In the genomic region with DNA sequence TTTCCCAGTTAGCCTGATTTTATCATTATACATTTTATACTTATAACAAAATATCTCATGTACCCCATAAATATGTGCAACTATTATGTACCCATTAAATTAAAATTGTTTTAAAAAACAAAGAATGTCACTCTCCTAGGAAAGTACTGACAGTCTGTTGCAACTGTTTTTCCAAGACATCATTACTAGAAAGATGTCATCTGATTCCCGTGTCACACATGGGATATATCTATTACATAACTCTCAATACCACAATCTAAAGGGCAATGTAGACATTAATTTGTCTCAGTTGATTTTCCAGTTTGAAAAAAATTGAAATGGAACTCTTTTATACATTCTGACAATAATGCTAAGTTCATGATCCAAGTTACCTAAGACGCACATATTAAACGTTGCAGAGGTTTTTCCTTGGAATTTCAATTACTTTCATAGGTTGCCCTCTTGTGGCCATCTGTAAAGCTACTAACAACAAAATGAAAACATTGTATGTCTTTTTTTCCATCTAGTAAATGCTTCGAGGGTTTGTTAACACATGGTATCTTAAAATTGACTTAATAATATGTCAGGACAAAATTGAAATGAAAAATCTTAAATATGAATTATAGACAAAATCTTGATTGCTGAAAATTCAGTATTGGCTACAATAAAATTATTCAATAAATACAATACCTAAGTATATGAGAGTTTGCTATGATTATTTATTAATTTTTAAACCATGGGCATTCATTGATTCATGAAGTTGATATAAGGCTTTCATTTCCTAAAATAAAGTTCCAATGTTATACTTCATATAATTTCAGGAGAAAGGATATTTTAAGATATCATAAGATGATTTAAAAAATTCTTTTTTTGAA, we compare ENCODE assay signal across 8 cellular contexts.
DNase-seq lines count a peak whose midpoint lies in the region; ATAC-seq and TF ChIP-seq lines count a peak whose summit lies in the region.

No MANE protein-coding gene starts in this region.

- H3K4me3 ChIP-seq in fibroblast of the aortic adventitia (ENCODE audit: low read depth, low read length): no peak overlapping the region
- H3K4me3 ChIP-seq in skeletal muscle satellite cell (ENCODE audit: low read length): no peak overlapping the region
- H3K4me3 ChIP-seq in naive thymus-derived CD4-positive, alpha-beta T cell (ENCODE audit: low read length): no peak overlapping the region

- TF ChIP-seq CTCF in fibroblast of the aortic adventitia (IDR thresholded peaks at IDR 0.05; ENCODE audit: insufficient read depth, low read length): peak; percentile 61

- no peak for ATAC-seq in naive thymus-derived CD4-positive, alpha-beta T cell

- H3K4me3 Mint-ChIP-seq in naive thymus-derived CD4-positive, alpha-beta T cell: no peak overlapping the region

- no peaks in the 10 kb centered on the region for H3K36me3 ChIP-seq in skeletal muscle satellite cell (ENCODE audit: insufficient read depth, low read length)
- no peaks in the 10 kb centered on the region for H3K36me3 ChIP-seq in naive thymus-derived CD4-positive, alpha-beta T cell (ENCODE audit: control insufficient read depth in 2 of 3, insufficient read depth in 3 of 3, low read length in 3 of 3)

- H3K27me3 ChIP-seq in skeletal muscle satellite cell (ENCODE audit: control insufficient read depth, insufficient read depth, low read length): no peaks in the 10 kb centered on the region
- H3K27me3 ChIP-seq in naive thymus-derived CD4-positive, alpha-beta T cell (ENCODE audit: control insufficient read depth in 2 of 2, insufficient read depth in 2 of 2, low read length in 2 of 2): no peaks in the 10 kb centered on the region

- intact Hi-C loops in naive thymus-derived CD4-positive, alpha-beta T cell (cut with micrococcal nuclease): loop anchor here in 1 of 2 donors (5.0 kb wide), 1 partner anchor 175 kb away; no protein-coding TSS in a partner anchor

- CTCF ChIA-PET in naive thymus-derived CD4-positive, alpha-beta T cell (lab: Charles Lee): no interaction called here

- H3K4me1 Mint-ChIP-seq in naive thymus-derived CD4-positive, alpha-beta T cell: no peaks in the 10 kb centered on the region

- no peaks in the 10 kb centered on the region for H3K9me3 ChIP-seq in skeletal muscle satellite cell (replicated peaks; ENCODE audit: low read length)
- no peaks in the 10 kb centered on the region for H3K9me3 ChIP-seq in naive thymus-derived CD4-positive, alpha-beta T cell (ENCODE audit: control insufficient read depth in 2 of 3, low read length in 3 of 3)

- no peak overlapping the region for H3K27ac ChIP-seq in naive thymus-derived CD4-positive, alpha-beta T cell (ENCODE audit: low read depth, low read length)

- no peaks in the 10 kb centered on the region for H3K36me3 Mint-ChIP-seq in naive thymus-derived CD4-positive, alpha-beta T cell

- DNase-seq in DMS53 treated with DMSO at 0.1 percent for 48 hours (lab: John Stamatoyannopoulos, UW; ENCODE audit: unreplicated experiment) (peak; percentile 92), M059J (ENCODE audit: low read depth) (peak; percentile 26), SHP77 (lab: John Stamatoyannopoulos, UW) (peak; percentile 54 to 70), fibroblast of the aortic adventitia (ENCODE audit: low read depth) (peak; percentile 66), COLO668 (lab: John Stamatoyannopoulos, UW; ENCODE audit: unreplicated experiment) (no peak)
- no peak for DNase-seq in naive thymus-derived CD4-positive, alpha-beta T cell
- no peak for DNase-seq in stimulated activated CD4-positive, alpha-beta T cell treated with anti-CD3 and anti-CD28 coated beads, Interleukin-4, amount 100 ng/mL, for 24 hours

- H3K27ac Mint-ChIP-seq in naive thymus-derived CD4-positive, alpha-beta T cell: no peak overlapping the region

- H3K4me2 ChIP-seq in skeletal muscle satellite cell (ENCODE audit: low read length): peak overlapping the region; percentile 68

- POLR2A ChIA-PET in naive thymus-derived CD4-positive, alpha-beta T cell (lab: Charles Lee): no interaction called here

- peaks cover 0 to 5% (median 3%) of the 10 kb centered on the region in 5 donors for H3K27me3 Mint-ChIP-seq in naive thymus-derived CD4-positive, alpha-beta T cell

- no peaks in the 10 kb centered on the region for H3K9me3 Mint-ChIP-seq in naive thymus-derived CD4-positive, alpha-beta T cell

- H3K9ac ChIP-seq in skeletal muscle satellite cell (ENCODE audit: low read depth, low read length): no peak overlapping the region

- no peaks in the 10 kb centered on the region for H3K4me1 ChIP-seq in skeletal muscle satellite cell (ENCODE audit: control insufficient read depth, insufficient read depth, low read length)
- no peaks in the 10 kb centered on the region for H3K4me1 ChIP-seq in naive thymus-derived CD4-positive, alpha-beta T cell (ENCODE audit: control insufficient read depth in 2 of 2, insufficient read depth in 2 of 2, low read length in 2 of 2)

Comparison
In these comparisons a context has a peak if more than half of its experiments do, and no peak if none do; other contexts are left out.
1. DNase-seq: peak in DMS53 treated with DMSO at 0.1 percent for 48 hours (single experiment), M059J (single experiment), SHP77 (2 of 2) and fibroblast of the aortic adventitia (single experiment); none in naive thymus-derived CD4-positive, alpha-beta T cell (0 of 9), COLO668 (single experiment) and stimulated activated CD4-positive, alpha-beta T cell treated with anti-CD3 and anti-CD28 coated beads, Interleukin-4, amount 100 ng/mL, for 24 hours (single experiment).